Comparison of ENCODE assay signal across 34 cellular contexts in genomic region chr12:104450700-104451099, GRCh38.
"Had no signal": no experiment of that assay in that cellular context is flagged by ENCODE, and none has a peak within 500 bp of the region (broad histone marks: within the 10 kb centered on the region; RNA-seq: fewer than 3 reads in every experiment).

No MANE protein-coding gene starts in this region.

- H3K9me3 ChIP-seq: adrenal gland, ascending aorta, body of pancreas, breast epithelium had no signal

- H3K4me1 ChIP-seq: breast epithelium had no signal

- ATAC-seq: activated naive CD4-positive, alpha-beta T cell treated with anti-CD3 and anti-CD28 coated beads, Interleukin-2, amount 50 U/mL, for 72 hours; activated naive CD8-positive, alpha-beta T cell treated with anti-CD3 and anti-CD28 coated beads, Interleukin-2, amount 50 U/mL, for 24 hours; activated T-cell treated with anti-CD3 and anti-CD28 coated beads, Interleukin-2, amount 50 U/mL, for 4 hours; activated T-cell treated with anti-CD3 and anti-CD28 coated beads, Interleukin-2, amount 50 U/mL, for 72 hours; activated T-helper 17 cell treated with anti-CD3 and anti-CD28 coated beads, Interleukin-2, amount 50 U/mL, for 72 hours; body of pancreas had no signal

- H3K27me3 ChIP-seq: adrenal gland, ascending aorta, body of pancreas, brain microvascular endothelial cell, breast epithelium, cardiac muscle cell had no signal

- H3K4me3 ChIP-seq: adrenal gland, ascending aorta, body of pancreas, breast epithelium, cardiac muscle cell had no signal

- H3K36me3 ChIP-seq: adrenal gland, ascending aorta, brain microvascular endothelial cell, breast epithelium, cardiac muscle cell had no signal

- FAIRE-seq: astrocyte, bronchial epithelial cell had no signal

- DNase-seq: activated effector memory CD4-positive, alpha-beta T cell treated with anti-CD3 and anti-CD28 coated beads, Interleukin-2, amount 50 U/mL, for 16 hours; activated effector memory CD4-positive, alpha-beta T cell treated with Interleukin-2 at 50 U/mL for 16 hours; activated gamma-delta T cell; activated gamma-delta T cell treated with Interleukin-2 at 50 U/mL for 16 hours; activated naive CD4-positive, alpha-beta T cell; activated naive CD4-positive, alpha-beta T cell treated with anti-CD3 and anti-CD28 coated beads for 36 hours; activated naive CD4-positive, alpha-beta T cell treated with anti-CD3 and anti-CD28 coated beads, Interleukin-2, amount 10 ng/mL, durations not matched to agents 7 days and 5 days; activated naive CD4-positive, alpha-beta T cell treated with anti-CD3 and anti-CD28 coated beads, Interleukin-2, amount 50 U/mL, for 16 hours; activated naive CD4-positive, alpha-beta T cell treated with Interleukin-2 at 50 U/mL for 16 hours; activated naive CD8-positive, alpha-beta T cell treated with anti-CD3 and anti-CD28 coated beads for 36 hours; activated naive CD8-positive, alpha-beta T cell treated with anti-CD3 and anti-CD28 coated beads, Interleukin-2, amount 10 ng/mL, durations not matched to agents 7 days and 5 days; activated naive CD8-positive, alpha-beta T cell treated with anti-CD3 and anti-CD28 coated beads, Interleukin-2, amount 50 U/mL, for 24 hours; activated T-cell treated with anti-CD3 and anti-CD28 coated beads, Interleukin-2, amount 50 U/mL, for 1 hour; activated T-cell treated with anti-CD3 and anti-CD28 coated beads, Interleukin-2, amount 50 U/mL, for 24 hours; activated T-cell treated with anti-CD3 and anti-CD28 coated beads, Interleukin-2, amount 50 U/mL, for 4 hours; activated T-cell treated with anti-CD3 and anti-CD28 coated beads, Interleukin-2, amount 50 U/mL, for 48 hours; activated T-cell treated with anti-CD3 and anti-CD28 coated beads, Interleukin-2, amount 50 U/mL, for 72 hours; adrenal gland; amniotic stem cell; amygdala; anterior cingulate cortex; aorta; body of pancreas; brain microvascular endothelial cell; caudate nucleus; central memory CD4-positive, alpha-beta T cell; cerebellar nuclear complex had no signal

- H3K27ac ChIP-seq: adrenal gland, ascending aorta, body of pancreas, brain microvascular endothelial cell, breast epithelium, cardiac muscle cell had no signal
